15 cellular contexts compared by ENCODE assay signal in the genomic region with DNA sequence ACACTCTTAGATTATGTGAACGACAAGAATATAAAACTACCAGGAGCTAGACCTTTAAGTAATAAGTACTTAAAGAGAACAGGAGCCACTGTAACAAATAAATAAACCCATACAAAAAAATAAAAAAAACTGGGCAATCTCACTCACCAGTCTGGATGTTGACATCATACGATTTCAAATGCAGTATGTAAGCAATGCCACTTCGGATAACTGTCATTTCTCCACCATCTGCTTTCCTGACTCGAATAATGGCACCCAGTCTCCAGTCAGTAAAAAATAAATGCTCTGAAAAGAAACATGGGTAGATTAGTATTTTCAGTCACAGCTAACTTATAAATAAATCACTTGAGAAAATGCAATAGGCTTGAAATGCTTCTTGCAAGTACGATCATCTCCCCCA.
"Had no signal": no experiment of that assay in that cellular context is flagged by ENCODE, and none has a peak within 500 bp of the region (broad histone marks: within the 10 kb centered on the region; RNA-seq: fewer than 3 reads in every experiment).

No MANE protein-coding gene starts in this region.

- DNase-seq: dermis blood vessel endothelial cell; effector CD4-positive, alpha-beta T cell; effector memory CD4-positive, alpha-beta T cell; foreskin keratinocyte; heart left ventricle; immature natural killer cell; left cardiac atrium; left lung; left ventricle myocardium superior; lower lobe of right lung; mesenchymal stem cell; mucosa of descending colon; naive thymus-derived CD4-positive, alpha-beta T cell; natural killer cell had no signal

- ATAC-seq: foreskin keratinocyte; gastroesophageal sphincter; heart left ventricle; left cardiac atrium; left ventricle myocardium superior; lower lobe of right lung; mucosa of descending colon; naive thymus-derived CD4-positive, alpha-beta T cell; natural killer cell had no signal
